ENCODE assay signal across 1 cellular context in the genomic region with DNA sequence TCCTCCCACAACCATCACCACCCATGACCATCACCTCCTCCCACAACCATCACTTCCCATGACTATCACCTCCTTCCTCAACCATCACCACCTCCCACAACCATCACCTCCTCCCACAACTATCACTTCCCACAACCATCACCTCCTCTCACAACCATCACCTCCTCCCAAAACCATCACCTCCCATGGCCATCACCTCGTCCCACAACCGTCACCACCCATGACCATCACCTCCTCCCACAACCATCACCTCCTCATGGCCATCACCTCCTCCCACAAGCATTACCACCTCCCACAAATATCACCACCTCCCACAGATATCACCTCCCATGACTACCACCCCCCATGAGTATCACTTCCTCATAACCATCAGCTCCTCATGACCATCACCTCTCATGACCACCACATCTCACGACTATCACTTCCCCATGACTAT.
TF ChIP-seq lines count a peak whose summit lies in the region.

No MANE protein-coding gene starts in this region.

TF ChIP-seq in IMR-90, 13 proteins besides CTCF, POLR2A, EP300 and RAD21 (continued from another document):
- TF ChIP-seq MAZ (IDR thresholded peaks at IDR 0.05; ENCODE audit: borderline replicate concordance, low read depth, low read length) (no peak), MAFK (IDR thresholded peaks at IDR 0.05; ENCODE audit: low read depth, low read length) (no peak), RCOR1 (IDR thresholded peaks at IDR 0.05; ENCODE audit: insufficient replicate concordance, low read length) (no peak), BHLHE40 (IDR thresholded peaks at IDR 0.05; ENCODE audit: low read depth, low read length) (no peak), CEBPB (IDR thresholded peaks at IDR 0.05; ENCODE audit: low read depth, low read length) (no peak), CHD1 (IDR thresholded peaks at IDR 0.05; ENCODE audit: low read depth, low read length) (no peak), MXI1 (IDR thresholded peaks at IDR 0.05; ENCODE audit: borderline replicate concordance, low read depth, low read length) (no peak), FOS (IDR thresholded peaks at IDR 0.05; ENCODE audit: low read depth, low read length) (no peak), SMC3 (IDR thresholded peaks at IDR 0.05; ENCODE audit: low read depth, low read length) (no peak), NFE2L2 (IDR thresholded peaks at IDR 0.05; ENCODE audit: low read depth, low read length) (no peak)
- TF ChIP-seq, protein P1, sequence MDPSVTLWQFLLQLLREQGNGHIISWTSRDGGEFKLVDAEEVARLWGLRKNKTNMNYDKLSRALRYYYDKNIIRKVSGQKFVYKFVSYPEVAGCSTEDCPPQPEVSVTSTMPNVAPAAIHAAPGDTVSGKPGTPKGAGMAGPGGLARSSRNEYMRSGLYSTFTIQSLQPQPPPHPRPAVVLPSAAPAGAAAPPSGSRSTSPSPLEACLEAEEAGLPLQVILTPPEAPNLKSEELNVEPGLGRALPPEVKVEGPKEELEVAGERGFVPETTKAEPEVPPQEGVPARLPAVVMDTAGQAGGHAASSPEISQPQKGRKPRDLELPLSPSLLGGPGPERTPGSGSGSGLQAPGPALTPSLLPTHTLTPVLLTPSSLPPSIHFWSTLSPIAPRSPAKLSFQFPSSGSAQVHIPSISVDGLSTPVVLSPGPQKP (IDR thresholded peaks at IDR 0.05; ENCODE audit: borderline replicate concordance, low read depth, low read length): no peak
- TF ChIP-seq, protein P2, sequence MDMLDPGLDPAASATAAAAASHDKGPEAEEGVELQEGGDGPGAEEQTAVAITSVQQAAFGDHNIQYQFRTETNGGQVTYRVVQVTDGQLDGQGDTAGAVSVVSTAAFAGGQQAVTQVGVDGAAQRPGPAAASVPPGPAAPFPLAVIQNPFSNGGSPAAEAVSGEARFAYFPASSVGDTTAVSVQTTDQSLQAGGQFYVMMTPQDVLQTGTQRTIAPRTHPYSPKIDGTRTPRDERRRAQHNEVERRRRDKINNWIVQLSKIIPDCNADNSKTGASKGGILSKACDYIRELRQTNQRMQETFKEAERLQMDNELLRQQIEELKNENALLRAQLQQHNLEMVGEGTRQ (IDR thresholded peaks at IDR 0.05; ENCODE audit: low read depth, low read length): no peak
